Comparison of ENCODE assay signal across 22 cellular contexts in the genomic region with DNA sequence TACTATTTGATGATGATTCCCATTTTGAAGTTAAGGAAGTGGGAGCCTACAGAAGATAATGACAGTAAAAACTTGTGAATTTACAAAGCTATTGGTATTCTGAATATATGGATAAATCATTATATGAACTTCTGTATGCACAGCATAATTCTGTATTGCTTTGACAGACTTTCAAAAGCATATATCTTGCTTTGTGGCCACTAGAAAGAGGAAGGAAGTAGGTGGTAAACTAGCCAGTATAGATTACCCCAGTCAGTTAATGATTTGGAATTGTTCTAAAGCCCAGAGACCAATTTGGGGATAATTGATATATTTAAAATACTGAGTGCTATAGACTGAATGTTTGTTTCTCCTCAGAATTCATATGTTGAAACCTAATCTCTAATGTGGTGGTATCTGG. TPM values are rescaled to one million over a fixed set of nuclear protein-coding genes. Genes with fewer than 3 reads are reported as not detected.
DNase-seq lines count a peak whose midpoint lies in the region; ATAC-seq and TF ChIP-seq lines count a peak whose summit lies in the region.
"Had no signal": no experiment of that assay in that cellular context is flagged by ENCODE, and none has a peak within 500 bp of the region (broad histone marks: within the 10 kb centered on the region; RNA-seq: fewer than 3 reads in every experiment).

No MANE protein-coding gene starts in this region.

- intact Hi-C loops in Calu3 (cut with micrococcal nuclease; ENCODE audit: unreplicated experiment), result no loop called here

- BruUV-seq in Calu3 (replicated peaks; lab: Mats Ljungman, UMichigan), result no TSS peak

- H3K9me3 Mint-ChIP-seq in activated T-helper 17 cell treated with anti-CD3 and anti-CD28 coated beads, Interleukin-2, amount 50 U/mL, for 72 hours, result no peaks in the 10 kb centered on the region
- no peaks in the 10 kb centered on the region for H3K9me3 Mint-ChIP-seq in Calu3 (ENCODE audit: low read depth, unreplicated experiment)
- H3K9me3 Mint-ChIP-seq: central memory CD8-positive, alpha-beta T cell; memory B cell; natural killer cell; stimulated activated naive CD8-positive, alpha-beta T cell treated with anti-CD3 and anti-CD28 coated beads, Interleukin-15, Interleukin-2, amounts not matched to agents 100 ng/mL and 50 ng/mL, for 24 hours; WTC11 had no signal

- CTCF ChIA-PET in Calu3 (lab: Charles Lee), result no interaction called here

- H3K27ac Mint-ChIP-seq in activated T-helper 17 cell treated with anti-CD3 and anti-CD28 coated beads, Interleukin-2, amount 50 U/mL, for 72 hours, result no peak overlapping the region
- H3K27ac Mint-ChIP-seq in Calu3 (ENCODE audit: unreplicated experiment), result no peak overlapping the region
- H3K27ac Mint-ChIP-seq: memory B cell; natural killer cell; stimulated activated naive CD8-positive, alpha-beta T cell treated with anti-CD3 and anti-CD28 coated beads, Interleukin-15, Interleukin-2, amounts not matched to agents 100 ng/mL and 50 ng/mL, for 24 hours; WTC11 had no signal

- DNase-seq in AML-193 (lab: John Stamatoyannopoulos, UW) (peak; percentile 47), KBM-7 (peak; percentile 37), DMS53 treated with DMSO at 0.1 percent for 48 hours (lab: John Stamatoyannopoulos, UW; ENCODE audit: unreplicated experiment) (no peak), Calu3 (no peak)
- DNase-seq: activated effector memory CD4-positive, alpha-beta T cell treated with anti-CD3 and anti-CD28 coated beads, Interleukin-2, amount 50 U/mL, for 16 hours; amygdala; effector CD8-positive, alpha-beta T cell; heart right ventricle; IMR-90; islet precursor cell; natural killer cell; NCI-H1092 treated with DMSO at 0.1 percent for 48 hours; NCI-H526 treated with DMSO at 0.1 percent for 48 hours; upper lobe of left lung had no signal

- H3K4me1 Mint-ChIP-seq in activated T-helper 17 cell treated with anti-CD3 and anti-CD28 coated beads, Interleukin-2, amount 50 U/mL, for 72 hours, result no peaks in the 10 kb centered on the region
- no peaks in the 10 kb centered on the region for H3K4me1 Mint-ChIP-seq in Calu3 (ENCODE audit: low read depth, unreplicated experiment)
- H3K4me1 Mint-ChIP-seq: central memory CD8-positive, alpha-beta T cell; memory B cell; WTC11 had no signal

- no peak for TF ChIP-seq CTCF in Calu3 (IDR thresholded peaks at IDR 0.05; ENCODE audit: unreplicated experiment)

- ATAC-seq in GM19452 (IDR thresholded peaks at IDR 0.05; ENCODE audit: unreplicated experiment) (peak; percentile 93), HG03064 (IDR thresholded peaks at IDR 0.05; ENCODE audit: low read depth, unreplicated experiment) (peak; percentile 58), GM21576 (IDR thresholded peaks at IDR 0.05; ENCODE audit: unreplicated experiment) (no peak)
- ATAC-seq in activated T-helper 17 cell treated with anti-CD3 and anti-CD28 coated beads, Interleukin-2, amount 50 U/mL, for 72 hours (replicated peaks), result no peak
- ATAC-seq: heart right ventricle, natural killer cell, WTC11 had no signal

- H3K27me3 Mint-ChIP-seq in activated T-helper 17 cell treated with anti-CD3 and anti-CD28 coated beads, Interleukin-2, amount 50 U/mL, for 72 hours, result no peaks in the 10 kb centered on the region
- no peaks in the 10 kb centered on the region for H3K27me3 Mint-ChIP-seq in Calu3 (ENCODE audit: unreplicated experiment)
- H3K27me3 Mint-ChIP-seq: central memory CD8-positive, alpha-beta T cell; memory B cell; stimulated activated naive CD8-positive, alpha-beta T cell treated with anti-CD3 and anti-CD28 coated beads, Interleukin-15, Interleukin-2, amounts not matched to agents 100 ng/mL and 50 ng/mL, for 24 hours had no signal

- H3K36me3 Mint-ChIP-seq in activated T-helper 17 cell treated with anti-CD3 and anti-CD28 coated beads, Interleukin-2, amount 50 U/mL, for 72 hours (ENCODE audit: low read depth), result no peaks in the 10 kb centered on the region
- H3K36me3 Mint-ChIP-seq in Calu3 (ENCODE audit: insufficient read depth, unreplicated experiment), result no peaks in the 10 kb centered on the region
- H3K36me3 Mint-ChIP-seq: natural killer cell, WTC11 had no signal

- in situ Hi-C loops in KBM-7 (cut with MboI; ENCODE audit: low pct_unique_long_range_greater_than_20kb, low sequenced_read_pairs), result no loop called here

- no peak overlapping the region for H3K4me3 Mint-ChIP-seq in activated T-helper 17 cell treated with anti-CD3 and anti-CD28 coated beads, Interleukin-2, amount 50 U/mL, for 72 hours
- H3K4me3 Mint-ChIP-seq in Calu3 (ENCODE audit: low read depth, unreplicated experiment), result no peak overlapping the region
- H3K4me3 Mint-ChIP-seq: central memory CD8-positive, alpha-beta T cell; memory B cell; natural killer cell; stimulated activated naive CD8-positive, alpha-beta T cell treated with anti-CD3 and anti-CD28 coated beads, Interleukin-15, Interleukin-2, amounts not matched to agents 100 ng/mL and 50 ng/mL, for 24 hours; WTC11 had no signal

RNA-seq across cellular contexts. Expression of a gene that starts 53.0 kb away (rescaled TPM):
- not detected for total RNA-seq in activated T-helper 17 cell treated with anti-CD3 and anti-CD28 coated beads, Interleukin-2, amount 50 U/mL, for 72 hours
- 25.1 and 29.1 TPM in 2 replicates for total RNA-seq in Calu3 (2022)
- total RNA-seq: natural killer cell had no signal

RNA-seq across cellular contexts. Expression of a gene that starts 55.0 kb away (rescaled TPM):
- total RNA-seq in activated T-helper 17 cell treated with anti-CD3 and anti-CD28 coated beads, Interleukin-2, amount 50 U/mL, for 72 hours, result not detected
- total RNA-seq in Calu3 (2022), result 16.8 and 20.9 TPM in 2 replicates
- total RNA-seq: natural killer cell had no signal

Comparison
In these comparisons a context has a peak if more than half of its experiments do, and no peak if none do; other contexts are left out.
1. DNase-seq: peak in AML-193 (2 of 2) and KBM-7 (single experiment); none in DMS53 treated with DMSO at 0.1 percent for 48 hours (single experiment) and Calu3 (single experiment).
2. ATAC-seq: peak in GM19452 (single experiment) and HG03064 (single experiment); none in GM21576 (single experiment) and activated T-helper 17 cell treated with anti-CD3 and anti-CD28 coated beads, Interleukin-2, amount 50 U/mL, for 72 hours (single experiment).
3. RNA of a gene that starts 53.0 kb away (total RNA-seq): 25.1 to 29.1 TPM in Calu3; not detected in activated T-helper 17 cell treated with anti-CD3 and anti-CD28 coated beads, Interleukin-2, amount 50 U/mL, for 72 hours; every median in the first group is over 10 times any median in the second.
4. RNA of a gene that starts 55.0 kb away (total RNA-seq): 16.8 to 20.9 TPM in Calu3; not detected in activated T-helper 17 cell treated with anti-CD3 and anti-CD28 coated beads, Interleukin-2, amount 50 U/mL, for 72 hours; every median in the first group is over 10 times any median in the second.